In the genomic region with DNA sequence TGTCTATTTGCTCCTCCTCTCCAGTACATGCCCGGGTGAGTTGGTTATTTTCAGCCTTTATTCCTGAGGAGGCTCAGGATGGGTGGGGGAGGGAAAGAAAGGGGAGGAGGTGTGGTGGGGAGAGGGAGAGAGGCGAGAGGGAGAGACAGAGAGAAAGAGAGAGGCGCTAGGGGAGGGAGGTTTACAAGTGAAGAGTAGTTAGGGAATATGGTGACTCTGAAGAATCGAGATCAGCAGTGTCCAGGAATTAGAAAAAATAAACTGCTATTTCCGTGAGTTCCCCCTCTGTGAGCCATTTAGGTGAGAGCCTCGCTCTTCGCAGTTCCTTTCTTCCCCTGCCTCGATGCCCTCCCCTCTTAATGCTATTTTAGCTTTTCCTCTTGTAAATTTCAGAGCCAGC, we compare ENCODE assay signal across 11 cellular contexts.
A peak's percentile ranks its signal among the peaks of the same experiment; 100 is the strongest.
DNase-seq lines count a peak whose midpoint lies in the region; ATAC-seq and TF ChIP-seq lines count a peak whose summit lies in the region.
"Had no signal": no experiment of that assay in that cellular context is flagged by ENCODE, and none has a peak within 500 bp of the region (broad histone marks: within the 10 kb centered on the region; RNA-seq: fewer than 3 reads in every experiment).

No MANE protein-coding gene starts in this region.

- H3K4me1 ChIP-seq in ES-I3 (ENCODE audit: insufficient read depth, low read length): peaks cover 27% of the 10 kb centered on the region
- H3K4me1 ChIP-seq in gastroesophageal sphincter: peaks cover 4 to 80% (median 10%) of the 10 kb centered on the region in 3 donors

- TF ChIP-seq EP300 in gastroesophageal sphincter (IDR thresholded peaks at IDR 0.05): no peak

- TF ChIP-seq CTCF in gastroesophageal sphincter (IDR thresholded peaks at IDR 0.05): no peak

- DNase-seq in NCI-H82 (lab: John Stamatoyannopoulos, UW): peak; percentile 83
- DNase-seq in pons (ENCODE audit: low spot score): peak; percentile 32
- DNase-seq in hypothalamus (lab: John Stamatoyannopoulos, UW): no peak
- DNase-seq in activated CD4-positive, alpha-beta T cell treated with anti-CD3 and anti-CD28 coated beads, Interleukin-2, amount 50 U/mL, for 1 hour: no peak
- DNase-seq: activated CD4-positive, CD25-positive, alpha-beta regulatory T cell treated with anti-CD3 and anti-CD28 coated beads, Interleukin-2, amount 50 U/mL, for 72 hours; DND-41; effector CD4-positive, alpha-beta T cell had no signal

- WGBS in gastroesophageal sphincter (ENCODE audit: low coverage in 1 of 2), 2 donors: 11 to 34% methylated on average over 4 to 8 of the region's 8 CpGs

- ATAC-seq in gastroesophageal sphincter (no peak), HG02588 (IDR thresholded peaks at IDR 0.05; ENCODE audit: unreplicated experiment) (no peak), HG03025 (IDR thresholded peaks at IDR 0.05; ENCODE audit: low FRiP score, unreplicated experiment) (no peak)

- H3K9me3 ChIP-seq in ES-I3 (ENCODE audit: control insufficient read depth, insufficient read depth, low read length): no peaks in the 10 kb centered on the region
- H3K9me3 ChIP-seq in gastroesophageal sphincter: no peaks in the 10 kb centered on the region

- peak overlapping the region; percentile 83 to 98 (median 96) for H3K27ac ChIP-seq in gastroesophageal sphincter

- H3K4me3 ChIP-seq in gastroesophageal sphincter: peak overlapping the region; percentile 11 to 65

- H3K36me3 ChIP-seq in ES-I3 (ENCODE audit: insufficient read depth, low read length): no peaks in the 10 kb centered on the region
- peaks cover 0 to 32% of the 10 kb centered on the region in 2 donors for H3K36me3 ChIP-seq in gastroesophageal sphincter

- no peak for TF ChIP-seq POLR2A in gastroesophageal sphincter (IDR thresholded peaks at IDR 0.05)

- H3K27me3 ChIP-seq in gastroesophageal sphincter: peaks cover 20% of the 10 kb centered on the region

- peak overlapping the region; percentile 30; the same call in 1 of the 2 replicates for H3K9ac ChIP-seq in ES-I3 (ENCODE audit: low read depth, low read length)

Comparison
In these comparisons a context has a peak if more than half of its experiments do, and no peak if none do; other contexts are left out.
1. DNase-seq: peak in NCI-H82 (single experiment) and pons (single experiment); none in hypothalamus (0 of 51) and activated CD4-positive, alpha-beta T cell treated with anti-CD3 and anti-CD28 coated beads, Interleukin-2, amount 50 U/mL, for 1 hour (single experiment).